In the genomic region with DNA sequence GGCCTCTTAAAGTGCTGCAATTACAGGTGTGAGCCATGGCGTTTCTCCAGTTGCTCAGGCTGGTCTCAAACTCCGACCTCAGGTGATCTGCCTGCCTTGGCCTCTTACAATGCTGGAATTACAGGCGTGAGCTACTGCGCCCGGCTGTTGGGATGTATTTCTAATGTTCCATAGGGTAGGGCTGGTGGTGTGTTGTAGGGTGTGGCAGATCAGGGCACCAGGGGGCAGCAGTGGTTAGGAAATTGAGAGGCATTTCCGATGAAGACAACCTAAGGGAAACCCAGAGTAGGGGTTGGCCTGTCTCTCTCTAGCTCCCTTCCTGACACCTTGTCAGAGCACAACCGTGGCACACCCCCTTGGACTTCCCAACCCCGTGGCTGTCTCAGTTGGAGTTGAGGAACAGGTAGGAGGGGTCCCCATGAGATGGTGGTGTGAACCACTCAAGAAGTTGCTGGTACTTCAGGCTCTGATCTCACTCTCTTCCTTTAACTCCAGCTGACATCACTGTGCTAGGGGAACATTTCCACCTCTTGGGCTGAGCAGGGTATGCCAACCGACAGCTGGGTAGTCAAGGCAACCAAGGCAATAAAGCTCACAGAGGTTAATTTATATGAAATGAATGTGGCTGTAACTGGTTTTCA, we compare ENCODE assay signal across 8 cellular contexts. TPM values are rescaled to one million over a fixed set of nuclear protein-coding genes. Genes with fewer than 3 reads are reported as not detected.
DNase-seq lines count a peak whose midpoint lies in the region; FAIRE-seq and TF ChIP-seq lines count a peak whose summit lies in the region.

No MANE protein-coding gene starts in this region.

- no CpG with 5 or more reads among the region's 9 CpGs for WGBS in iPS DF 6.9 (ENCODE audit: insufficient coverage, insufficient read length)

- peak; percentile 84 for TF ChIP-seq CTCF in GM13977 (IDR thresholded peaks at IDR 0.05; ENCODE audit: extremely low read depth, insufficient read depth, missing control alignments)
- peak; percentile 68 for TF ChIP-seq CTCF in astrocyte (IDR thresholded peaks at IDR 0.05; ENCODE audit: insufficient read depth, low read depth, low read length)

- no peak overlapping the region for H3K4me3 ChIP-seq in astrocyte (ENCODE audit: insufficient read depth, low read depth, low read length)
- H3K4me3 ChIP-seq in iPS DF 6.9 (ENCODE audit: low read length), result no peak overlapping the region

- H3K9me3 Mint-ChIP-seq in T-helper 2 cell treated with Interferon-gamma antibody and Interleukin-4, amounts not matched to agents 5 μg/mL and 100 μg/mL, for 36 hours, result no peaks in the 10 kb centered on the region
- H3K9me3 Mint-ChIP-seq in astrocyte (ENCODE audit: unreplicated experiment), result no peaks in the 10 kb centered on the region

- H3K4me3 Mint-ChIP-seq in T-helper 2 cell treated with Interferon-gamma antibody and Interleukin-4, amounts not matched to agents 5 μg/mL and 100 μg/mL, for 36 hours, result no peak overlapping the region
- no peak overlapping the region for H3K4me3 Mint-ChIP-seq in astrocyte (ENCODE audit: unreplicated experiment)

- DNase-seq in 8988T (peak; percentile 71), GM13977 (ENCODE audit: low spot score) (peak; percentile 78), NCI-H187 treated with DMSO at 0.1 percent for 48 hours (lab: John Stamatoyannopoulos, UW) (peak; percentile 9), astrocyte (ENCODE audit: low read depth) (no peak), iPS DF 6.9 (ENCODE audit: low read depth, low spot score) (peak; percentile 72), GF-D8 (lab: John Stamatoyannopoulos, UW) (no peak)
- peak; percentile 63 for DNase-seq in T-helper 2 cell treated with Interferon-gamma antibody and Interleukin-4, amounts not matched to agents 5 μg/mL and 100 μg/mL, for 36 hours (ENCODE audit: low spot score)
- DNase-seq in stimulated activated CD4-positive, alpha-beta T cell treated with anti-CD3 and anti-CD28 coated beads, Interleukin-15, amount 100 ng/mL, for 1 hour (ENCODE audit: low read depth in 1 of 2, low spot score in 1 of 2), result peak; percentile 54 to 74

- H3K27ac Mint-ChIP-seq in T-helper 2 cell treated with Interferon-gamma antibody and Interleukin-4, amounts not matched to agents 5 μg/mL and 100 μg/mL, for 36 hours, result no peak overlapping the region
- no peak overlapping the region for H3K27ac Mint-ChIP-seq in astrocyte (ENCODE audit: unreplicated experiment)

- H3K79me2 ChIP-seq in astrocyte (ENCODE audit: insufficient read depth, low read length), result no peaks in the 10 kb centered on the region

- peaks cover 4% of the 10 kb centered on the region for H3K4me1 Mint-ChIP-seq in T-helper 2 cell treated with Interferon-gamma antibody and Interleukin-4, amounts not matched to agents 5 μg/mL and 100 μg/mL, for 36 hours (ENCODE audit: low read depth)
- H3K4me1 Mint-ChIP-seq in astrocyte (ENCODE audit: low read depth, unreplicated experiment), result no peaks in the 10 kb centered on the region

- H3K27me3 ChIP-seq in astrocyte (ENCODE audit: insufficient read depth, low read length) (no peaks in the 10 kb centered on the region), iPS DF 6.9 (ENCODE audit: control insufficient read depth, insufficient read depth, low read length) (no peaks in the 10 kb centered on the region)

- peaks cover 11% of the 10 kb centered on the region for H3K27me3 Mint-ChIP-seq in T-helper 2 cell treated with Interferon-gamma antibody and Interleukin-4, amounts not matched to agents 5 μg/mL and 100 μg/mL, for 36 hours (ENCODE audit: low read depth)
- peaks cover 7% of the 10 kb centered on the region for H3K27me3 Mint-ChIP-seq in astrocyte (ENCODE audit: low read depth, unreplicated experiment)

- H3K4me1 ChIP-seq in astrocyte (ENCODE audit: insufficient read depth, low read length), result no peaks in the 10 kb centered on the region
- H3K4me1 ChIP-seq in iPS DF 6.9 (ENCODE audit: control insufficient read depth, insufficient read depth, low read length), result no peaks in the 10 kb centered on the region

- no peak overlapping the region for H3K9ac ChIP-seq in astrocyte (ENCODE audit: low read length)

- no peaks in the 10 kb centered on the region for H3K36me3 Mint-ChIP-seq in T-helper 2 cell treated with Interferon-gamma antibody and Interleukin-4, amounts not matched to agents 5 μg/mL and 100 μg/mL, for 36 hours (ENCODE audit: low read depth)
- no peaks in the 10 kb centered on the region for H3K36me3 Mint-ChIP-seq in astrocyte (ENCODE audit: low read depth, unreplicated experiment)

- FAIRE-seq in astrocyte (lab: Jason Lieb, UNC), result no peak

- H3K9me3 ChIP-seq in astrocyte (ENCODE audit: insufficient read depth, low read depth, low read length) (no peaks in the 10 kb centered on the region), iPS DF 6.9 (ENCODE audit: control insufficient read depth, insufficient read depth, low read length) (no peaks in the 10 kb centered on the region)

- in situ Hi-C loops in GM13977 (cut with MboI; ENCODE audit: low pct_unique_long_range_greater_than_20kb, low sequenced_read_pairs, unreplicated experiment), result loop anchor here (25.0 kb wide), 1 partner anchor 485 kb away; a partner anchor contains a TSS

- H4K20me1 ChIP-seq in astrocyte (ENCODE audit: insufficient read depth, low read length), result no peaks in the 10 kb centered on the region

- H3K36me3 ChIP-seq in astrocyte (ENCODE audit: insufficient read depth, low read length), result no peaks in the 10 kb centered on the region
- H3K36me3 ChIP-seq in iPS DF 6.9 (ENCODE audit: control insufficient read depth, insufficient read depth, low read length), result no peaks in the 10 kb centered on the region

- no peak overlapping the region for H2AFZ ChIP-seq in astrocyte (ENCODE audit: low read depth, low read length)

- H3K4me2 ChIP-seq in astrocyte (ENCODE audit: low read length), result no peak overlapping the region

- no peak overlapping the region for H3K27ac ChIP-seq in astrocyte (ENCODE audit: low read depth, low read length)
- no peak overlapping the region for H3K27ac ChIP-seq in iPS DF 6.9 (ENCODE audit: low read length)

RNA-seq across cellular contexts. Expression of a gene that starts 32.9 kb away (rescaled TPM):
- 153 and 160 TPM in 2 replicates for total RNA-seq in astrocyte

Comparison
In these comparisons a context has a peak if more than half of its experiments do, and no peak if none do; other contexts are left out.
1. DNase-seq: peak in 8988T (single experiment), GM13977 (single experiment), NCI-H187 treated with DMSO at 0.1 percent for 48 hours (single experiment), T-helper 2 cell treated with Interferon-gamma antibody and Interleukin-4, amounts not matched to agents 5 μg/mL and 100 μg/mL, for 36 hours (single experiment), iPS DF 6.9 (single experiment) and stimulated activated CD4-positive, alpha-beta T cell treated with anti-CD3 and anti-CD28 coated beads, Interleukin-15, amount 100 ng/mL, for 1 hour (2 of 2); none in astrocyte (single experiment) and GF-D8 (single experiment).